In the genomic region with DNA sequence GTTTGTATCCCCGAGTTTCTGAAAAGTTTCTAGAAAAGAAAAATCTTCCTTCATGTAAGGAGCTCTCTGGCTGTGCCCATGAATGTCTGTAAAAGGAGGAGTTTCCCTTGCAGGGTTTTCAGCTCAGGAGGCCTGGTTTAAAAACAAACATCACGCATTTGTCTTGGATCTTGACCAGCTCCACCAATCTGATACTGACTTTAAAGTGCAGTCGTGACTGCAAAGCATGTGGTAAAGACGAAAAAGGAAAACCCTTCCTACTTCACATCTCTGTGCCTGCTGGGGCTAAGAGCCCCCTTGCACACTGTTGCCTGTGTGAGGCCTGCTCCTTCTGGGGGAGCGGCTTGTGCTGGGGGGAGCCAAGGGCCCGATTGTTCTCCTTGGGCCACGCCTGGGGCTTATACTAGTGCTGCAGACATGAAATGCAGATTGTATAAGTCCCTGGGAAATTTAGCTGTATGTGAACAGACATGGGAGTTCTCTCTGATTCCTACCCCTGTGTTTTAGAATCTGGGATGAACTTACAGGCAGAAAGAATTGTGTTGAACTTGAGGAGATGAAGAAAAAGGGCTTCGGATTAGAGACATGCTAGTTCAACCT, we compare ENCODE assay signal across 13 cellular contexts.
DNase-seq lines count a peak whose midpoint lies in the region; ATAC-seq and TF ChIP-seq lines count a peak whose summit lies in the region.
"Had no signal": no experiment of that assay in that cellular context is flagged by ENCODE, and none has a peak within 500 bp of the region (broad histone marks: within the 10 kb centered on the region; RNA-seq: fewer than 3 reads in every experiment).

No MANE protein-coding gene starts in this region.

- H3K79me2 ChIP-seq in mammary epithelial cell (ENCODE audit: insufficient read depth, low read length) (no peaks in the 10 kb centered on the region), fibroblast of lung (ENCODE audit: control insufficient read depth, insufficient read depth, low read length) (no peaks in the 10 kb centered on the region)

- dilution Hi-C loops in mammary epithelial cell (cut with HindIII; ENCODE audit: low sequenced_read_pairs), result no loop called here

- DNase-seq in T47D (ENCODE audit: low read depth in 1 of 2, low spot score in 1 of 2) (peak; percentile 90 to 93), mammary epithelial cell (no peak), fibroblast of lung (ENCODE audit: low read depth in 2 of 2) (peak; percentile 71 to 81), mucosa of gallbladder (ENCODE audit: low spot score) (peak; percentile 7), uterus (peak in 1 of 2 donors; percentile 47), ecto neural progenitor cell (ENCODE audit: low spot score) (no peak), hippocampal formation (lab: John Stamatoyannopoulos, UW) (no peak)
- DNase-seq: activated CD4-positive, alpha-beta memory T cell treated with anti-CD3 and anti-CD28 coated beads for 36 hours; activated gamma-delta T cell; Calu3; dermis blood vessel endothelial cell; NCI-H446 had no signal

- WGBS in mammary epithelial cell (ENCODE audit: low coverage, missing lambda C conversion rate), result 84% methylated on average over 8 of the region's 8 CpGs

- H3K4me2 ChIP-seq in mammary epithelial cell (ENCODE audit: insufficient read depth, low read depth, low read length) (no peak overlapping the region), fibroblast of lung (ENCODE audit: extremely low read depth, insufficient read depth, low read length) (peak overlapping the region; percentile 46)

- H3K27me3 ChIP-seq in mammary epithelial cell (ENCODE audit: insufficient read depth, low read length) (no peaks in the 10 kb centered on the region), fibroblast of lung (ENCODE audit: control insufficient read depth, insufficient read depth, low read length) (no peaks in the 10 kb centered on the region), uterus (no peaks in the 10 kb centered on the region)

- peaks cover 11% of the 10 kb centered on the region for H3K9me3 ChIP-seq in mammary epithelial cell (replicated peaks; ENCODE audit: insufficient read depth, low read length)
- no peaks in the 10 kb centered on the region for H3K9me3 ChIP-seq in fibroblast of lung (ENCODE audit: control insufficient read depth, insufficient read depth, low read depth, low read length)
- H3K9me3 ChIP-seq in uterus, result no peaks in the 10 kb centered on the region

- H3K4me1 ChIP-seq in mammary epithelial cell (ENCODE audit: insufficient read depth, low read length), result peaks cover 2% of the 10 kb centered on the region
- peaks cover 5% of the 10 kb centered on the region for H3K4me1 ChIP-seq in fibroblast of lung (ENCODE audit: control insufficient read depth, extremely low read depth, insufficient read depth, low read length)
- H3K4me1 ChIP-seq in uterus, result peaks cover 0 to 7% of the 10 kb centered on the region in 2 donors

- ATAC-seq in GM19035 (IDR thresholded peaks at IDR 0.05; ENCODE audit: unreplicated experiment), result no peak

- TF ChIP-seq CTCF in mammary epithelial cell (conservative IDR thresholded peaks at IDR 0.05 in 1 of 2, IDR thresholded peaks at IDR 0.05 in 1 of 2; ENCODE audit: extremely low read depth in 1 of 2, insufficient read depth in 1 of 2, low read depth in 1 of 2, low read length in 2 of 2) (no peak), fibroblast of lung (conservative IDR thresholded peaks at IDR 0.05 in 1 of 2, IDR thresholded peaks at IDR 0.05 in 1 of 2; ENCODE audit: low read depth in 1 of 2, low read length in 2 of 2) (no peak), uterus (IDR thresholded peaks at IDR 0.05) (no peak)

- BruUV-seq in mammary epithelial cell (replicated peaks; lab: Mats Ljungman, UMichigan), result no TSS peak

- CTCF ChIA-PET in mammary epithelial cell (lab: Charles Lee; ENCODE audit: low non-redundant PET), result interaction anchor here (0.6 kb wide), 1 partner anchor 193 kb away, joined by 4 read pairs; no protein-coding TSS in a partner anchor

- H4K20me1 ChIP-seq in mammary epithelial cell (ENCODE audit: insufficient read depth, low read length) (no peaks in the 10 kb centered on the region), fibroblast of lung (ENCODE audit: control insufficient read depth, extremely low read depth, insufficient read depth, low read length) (no peaks in the 10 kb centered on the region)

- H2AFZ ChIP-seq in mammary epithelial cell (ENCODE audit: low read depth, low read length) (no peak overlapping the region), fibroblast of lung (ENCODE audit: low read length) (peak overlapping the region; percentile 38)

- in situ Hi-C loops in T47D (cut with HindIII; ENCODE audit: low pct_unique_long_range_greater_than_20kb, low sequenced_read_pairs) (no loop called here), mammary epithelial cell (cut with MboI; ENCODE audit: low sequenced_read_pairs in 2 of 2) (no loop called here)

- H3K4me3 ChIP-seq in mammary epithelial cell (replicated peaks in 1 of 3; ENCODE audit: insufficient read depth in 1 of 3, low read depth in 2 of 3, low read length in 3 of 3), result no peak overlapping the region
- H3K4me3 ChIP-seq in fibroblast of lung (replicated peaks in 1 of 4; ENCODE audit: control extremely low read depth in 1 of 4, insufficient read depth in 1 of 4, low read depth in 3 of 4, low read length in 4 of 4), result no peak overlapping the region
- no peak overlapping the region for H3K4me3 ChIP-seq in uterus

- H3K36me3 ChIP-seq in mammary epithelial cell (ENCODE audit: insufficient read depth, low read length), result no peaks in the 10 kb centered on the region
- H3K36me3 ChIP-seq in fibroblast of lung (ENCODE audit: control insufficient read depth, insufficient read depth, low read length), result no peaks in the 10 kb centered on the region
- H3K36me3 ChIP-seq in uterus, result no peaks in the 10 kb centered on the region

- H3K27ac ChIP-seq in mammary epithelial cell (ENCODE audit: insufficient read depth, low read depth, low read length) (no peak overlapping the region), fibroblast of lung (ENCODE audit: insufficient read depth, low read length) (no peak overlapping the region), uterus (peak overlapping the region; percentile 69 to 83)

- H3K9ac ChIP-seq in mammary epithelial cell (ENCODE audit: insufficient read depth, low read length), result no peak overlapping the region
- no peak overlapping the region for H3K9ac ChIP-seq in fibroblast of lung (ENCODE audit: insufficient read depth, low read length)

- intact Hi-C loops in mammary epithelial cell (cut with micrococcal nuclease) (no loop called here), uterus (cut with DNase I; ENCODE audit: low total_unique reads) (no loop called here)

- no peak for TF ChIP-seq POLR2A in uterus (IDR thresholded peaks at IDR 0.05)

Comparison
In these comparisons a context has a peak if more than half of its experiments do, and no peak if none do; other contexts are left out.
1. DNase-seq: peak in T47D (2 of 2), fibroblast of lung (2 of 2) and mucosa of gallbladder (single experiment); none in mammary epithelial cell (single experiment), ecto neural progenitor cell (single experiment) and hippocampal formation (0 of 2).
2. H3K27ac ChIP-seq: peak in uterus (2 of 2); none in mammary epithelial cell (single experiment) and fibroblast of lung (single experiment).